In the genomic region with DNA sequence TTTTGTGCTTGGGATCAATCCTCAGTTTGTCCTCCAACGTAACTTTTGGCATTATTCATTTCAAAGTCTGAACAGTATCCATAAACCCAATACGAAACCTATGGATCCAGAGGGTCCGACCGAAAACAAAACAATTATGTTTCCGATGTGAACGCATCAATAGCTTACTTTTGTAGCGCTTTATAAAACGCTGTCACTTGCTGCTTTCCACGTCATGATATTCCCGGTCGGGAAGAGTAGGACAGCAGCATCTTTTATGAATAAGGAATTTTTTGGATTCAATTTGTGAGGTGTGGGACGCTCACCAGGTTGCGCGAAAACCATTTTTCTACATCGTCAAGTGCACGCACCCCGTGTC, we compare ENCODE assay signal across 8 cellular contexts.
DNase-seq lines count a peak whose midpoint lies in the region; ATAC-seq and TF ChIP-seq lines count a peak whose summit lies in the region.

No MANE protein-coding gene starts in this region.

- H3K27ac Mint-ChIP-seq in activated T-cell treated with anti-CD3 and anti-CD28 coated beads, Interleukin-2, amount 50 U/mL, for 72 hours: peak overlapping the region; percentile 95

- H3K36me3 Mint-ChIP-seq in activated T-cell treated with anti-CD3 and anti-CD28 coated beads, Interleukin-2, amount 50 U/mL, for 72 hours (ENCODE audit: insufficient read depth in 2 of 2): peaks cover 3 to 5% of the 10 kb centered on the region in 2 donors

- H3K27ac ChIP-seq in adrenal gland: no peak overlapping the region
- H3K27ac ChIP-seq in right lobe of liver: no peak overlapping the region
- H3K27ac ChIP-seq in transverse colon: peak overlapping the region in 3 of 4 donors; percentile 80 to 86 (median 82)

- 1 to 3% (median 1%) methylated on average over 17 of the region's 17 CpGs for WGBS in adrenal gland, 4 donors
- under 1% methylated on average over 17 of the region's 17 CpGs for WGBS in right lobe of liver (ENCODE audit: insufficient coverage, low coverage, low lambda C conversion rate, missing lambda C conversion rate)
- 0 to 1% methylated on average over 10 to 17 of the region's 17 CpGs for WGBS in transverse colon (ENCODE audit: low coverage in 1 of 2), 2 donors

- H3K36me3 ChIP-seq in adrenal gland (replicated peaks in 1 of 2) (no peaks in the 10 kb centered on the region), right lobe of liver (no peaks in the 10 kb centered on the region), transverse colon (no peaks in the 10 kb centered on the region)

- H3K4me3 ChIP-seq in adrenal gland (peak overlapping the region in 3 of 4 donors; percentile 21 to 80 (median 77)), right lobe of liver (peak overlapping the region; percentile 73 to 79 (median 75)), transverse colon (peak overlapping the region; percentile 69 to 98 (median 86))

- no peak for TF ChIP-seq EP300 in transverse colon (IDR thresholded peaks at IDR 0.05; ENCODE audit: low read depth)

- no peaks in the 10 kb centered on the region for H3K9me3 ChIP-seq in adrenal gland (replicated peaks in 1 of 3)
- no peaks in the 10 kb centered on the region for H3K9me3 ChIP-seq in right lobe of liver
- H3K9me3 ChIP-seq in transverse colon: no peaks in the 10 kb centered on the region

- intact Hi-C loops in adrenal gland (cut with DNase I) (no loop called here), right lobe of liver (cut with DNase I) (no loop called here), transverse colon (cut with DNase I; ENCODE audit: low total_unique reads) (no loop called here)

- peak overlapping the region; percentile 99 to 100 for H3K4me3 Mint-ChIP-seq in activated T-cell treated with anti-CD3 and anti-CD28 coated beads, Interleukin-2, amount 50 U/mL, for 72 hours

- H3K27me3 ChIP-seq in adrenal gland: no peaks in the 10 kb centered on the region
- peaks cover 0 to 4% of the 10 kb centered on the region in 2 donors for H3K27me3 ChIP-seq in right lobe of liver
- no peaks in the 10 kb centered on the region for H3K27me3 ChIP-seq in transverse colon

- no peaks in the 10 kb centered on the region for H3K9me3 Mint-ChIP-seq in activated T-cell treated with anti-CD3 and anti-CD28 coated beads, Interleukin-2, amount 50 U/mL, for 72 hours

- DNase-seq in activated T-cell treated with anti-CD3 and anti-CD28 coated beads, Interleukin-2, amount 50 U/mL, for 72 hours: no peak
- DNase-seq in activated T-cell treated with anti-CD3 and anti-CD28 coated beads, Interleukin-2, amount 50 U/mL, for 48 hours: no peak
- no peak for DNase-seq in adrenal gland
- DNase-seq in right lobe of liver: no peak
- DNase-seq in transverse colon: no peak
- no peak for DNase-seq in GM20000 (ENCODE audit: low spot score)

- TF ChIP-seq CTCF in adrenal gland (IDR thresholded peaks at IDR 0.05): no peak
- TF ChIP-seq CTCF in right lobe of liver (IDR thresholded peaks at IDR 0.05): no peak
- TF ChIP-seq CTCF in transverse colon (IDR thresholded peaks at IDR 0.05): no peak
- TF ChIP-seq CTCF in GM20000 (IDR thresholded peaks at IDR 0.05; ENCODE audit: extremely low read depth, missing control alignments): no peak

- TF ChIP-seq POLR2A in adrenal gland (IDR thresholded peaks at IDR 0.05) (no peak), right lobe of liver (IDR thresholded peaks at IDR 0.05) (no peak), transverse colon (IDR thresholded peaks at IDR 0.05) (no peak)

- no peak for ATAC-seq in activated T-cell treated with anti-CD3 and anti-CD28 coated beads, Interleukin-2, amount 50 U/mL, for 72 hours (replicated peaks in 1 of 2)
- ATAC-seq in right lobe of liver: no peak
- no peak for ATAC-seq in GM19452 (IDR thresholded peaks at IDR 0.05; ENCODE audit: unreplicated experiment)
- no peak for ATAC-seq in HG03469 (IDR thresholded peaks at IDR 0.05; ENCODE audit: unreplicated experiment)

- in situ Hi-C loops in transverse colon (cut with MboI; ENCODE audit: low pct_ligation_motif_present in 1 of 4, low pct_unique_long_range_greater_than_20kb in 1 of 4, low sequenced_read_pairs in 3 of 4): loop anchor here in 1 of 4 donors (25.0 kb wide), 1 partner anchor 398 kb away; no protein-coding TSS in a partner anchor

- H3K4me1 ChIP-seq in adrenal gland (replicated peaks in 1 of 2) (peaks cover 0 to 6% of the 10 kb centered on the region in 2 donors), right lobe of liver (peaks cover 0 to 7% (median 0%) of the 10 kb centered on the region in 4 donors), transverse colon (peaks cover 6 to 16% (median 8%) of the 10 kb centered on the region in 4 donors)

- peaks cover 5% of the 10 kb centered on the region for H3K4me1 Mint-ChIP-seq in activated T-cell treated with anti-CD3 and anti-CD28 coated beads, Interleukin-2, amount 50 U/mL, for 72 hours (ENCODE audit: low read depth)

- H3K27me3 Mint-ChIP-seq in activated T-cell treated with anti-CD3 and anti-CD28 coated beads, Interleukin-2, amount 50 U/mL, for 72 hours (ENCODE audit: low read depth): no peaks in the 10 kb centered on the region

Comparison
In these comparisons a context has a peak if more than half of its experiments do, and no peak if none do; other contexts are left out.
1. H3K27ac ChIP-seq: peak in transverse colon (3 of 4); none in adrenal gland (0 of 5) and right lobe of liver (0 of 3).
2. Peak in every context shown above with its lines, with median percentiles within 50 percentile points of each other: H3K4me3 ChIP-seq.